ENCODE assay signal across 28 cellular contexts in the genomic region with DNA sequence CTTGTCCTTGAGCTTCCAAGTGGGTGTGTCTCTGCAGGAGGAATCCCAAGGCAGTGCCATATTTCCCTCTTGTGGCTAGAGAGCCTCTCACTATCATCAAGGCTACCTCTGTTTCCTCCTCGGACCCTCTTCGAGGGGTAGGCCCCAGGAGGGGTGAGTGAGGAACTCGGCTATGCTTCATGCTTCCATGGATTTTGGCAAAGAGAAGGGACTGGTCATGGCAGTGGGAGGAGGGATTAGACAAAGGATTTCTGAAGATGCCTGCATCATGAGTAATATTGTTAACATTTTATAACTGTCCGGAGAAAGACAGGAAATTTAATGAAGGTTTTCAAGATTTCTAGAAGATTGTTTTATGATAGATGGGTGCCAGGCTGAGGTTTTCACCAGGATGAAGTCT.
DNase-seq lines count a peak whose midpoint lies in the region; ATAC-seq and TF ChIP-seq lines count a peak whose summit lies in the region.
"Had no signal": no experiment of that assay in that cellular context is flagged by ENCODE, and none has a peak within 500 bp of the region (broad histone marks: within the 10 kb centered on the region; RNA-seq: fewer than 3 reads in every experiment).

No MANE protein-coding gene starts in this region.

- TF ChIP-seq RAD21 in SK-N-SH (IDR thresholded peaks at IDR 0.05; ENCODE audit: low read length) = no peak

- no peak overlapping the region for H3K27ac ChIP-seq in SK-N-SH (ENCODE audit: low read depth in 2 of 2, low read length in 1 of 2)
- no peak overlapping the region for H3K27ac ChIP-seq in aorta (ENCODE audit: low read depth in 1 of 2, low read length in 2 of 2)
- H3K27ac ChIP-seq: 22Rv1, cardiac muscle cell, spleen, tibial nerve had no signal

- H3K9me3 ChIP-seq in SK-N-SH = no peaks in the 10 kb centered on the region
- H3K9me3 ChIP-seq in adipocyte (ENCODE audit: control insufficient read depth, low read length) = no peaks in the 10 kb centered on the region
- H3K9me3 ChIP-seq in aorta (ENCODE audit: control insufficient read depth, low read length) = peaks cover 1% of the 10 kb centered on the region
- H3K9me3 ChIP-seq: spleen, tibial nerve had no signal

- H3K9me2 ChIP-seq in SK-N-SH = no peaks in the 10 kb centered on the region

- no peaks in the 10 kb centered on the region for H3F3A ChIP-seq in SK-N-SH (replicated peaks; ENCODE audit: insufficient read depth)

- ATAC-seq in SK-N-SH treated with all-trans-retinoic acid at 6 μM for 48 hours = no peak
- no peak for ATAC-seq in aorta (ENCODE audit: low FRiP score)
- ATAC-seq: activated naive CD8-positive, alpha-beta T cell treated with anti-CD3 and anti-CD28 coated beads, Interleukin-2, amount 50 U/mL, for 24 hours; GM23338; Panc1; stimulated activated naive CD8-positive, alpha-beta T cell treated with anti-CD3 and anti-CD28 coated beads, Interleukin-15, Interleukin-2, amounts not matched to agents 100 U/mL and 50 U/mL, for 24 hours had no signal

- WGBS in SK-N-SH (ENCODE audit: low lambda C conversion rate) = 19% methylated on average over 4 of the region's 4 CpGs
- WGBS in aorta, 2 donors = 52 to 59% methylated on average over 4 of the region's 4 CpGs

- H3K4me3 ChIP-seq in SK-N-SH (ENCODE audit: low read depth in 2 of 2, low read length in 1 of 2) = no peak overlapping the region
- H3K4me3 ChIP-seq in adipocyte (ENCODE audit: low read length) = no peak overlapping the region
- H3K4me3 ChIP-seq in aorta (ENCODE audit: low read length in 2 of 2) = no peak overlapping the region
- H3K4me3 ChIP-seq: cardiac muscle cell, GM23338, lung, spleen, tibial nerve had no signal

- CTCF ChIA-PET in SK-N-SH (lab: Yijun Ruan, JAX) = interaction anchor here (0.6 to 1.2 kb wide), 3 partner anchors 9 to 99 kb away, joined by 3 to 4 read pairs (median 3); no protein-coding TSS in a partner anchor

- H3K79me2 ChIP-seq in SK-N-SH (ENCODE audit: insufficient read depth) = no peaks in the 10 kb centered on the region

- no peak overlapping the region for H3K4me2 ChIP-seq in SK-N-SH
- H3K4me2 ChIP-seq: GM23338 had no signal

- H3K36me3 ChIP-seq in SK-N-SH (replicated peaks in 1 of 2; ENCODE audit: control insufficient read depth in 1 of 2, insufficient read depth in 2 of 2, low read length in 1 of 2) = no peaks in the 10 kb centered on the region
- no peaks in the 10 kb centered on the region for H3K36me3 ChIP-seq in adipocyte (ENCODE audit: control insufficient read depth, insufficient read depth, low read length, severe bottlenecking)
- no peaks in the 10 kb centered on the region for H3K36me3 ChIP-seq in aorta (ENCODE audit: control insufficient read depth in 1 of 2, insufficient read depth in 2 of 2, low read length in 1 of 2)
- H3K36me3 ChIP-seq: cardiac muscle cell, spleen, tibial nerve had no signal

- no peaks in the 10 kb centered on the region for H4K20me1 ChIP-seq in SK-N-SH (ENCODE audit: insufficient read depth)

- no peak for TF ChIP-seq EP300 in SK-N-SH (IDR thresholded peaks at IDR 0.05; ENCODE audit: borderline replicate concordance in 1 of 2, low read depth in 1 of 2, low read length in 1 of 2)

- no peak for TF ChIP-seq CTCF in SK-N-SH (IDR thresholded peaks at IDR 0.05)

- POLR2A ChIA-PET in SK-N-SH (lab: Yijun Ruan, JAX) = no interaction called here

- H3K27me3 ChIP-seq in SK-N-SH (ENCODE audit: insufficient read depth) (no peaks in the 10 kb centered on the region), adipocyte (replicated peaks; ENCODE audit: control insufficient read depth, insufficient read depth, low read length) (no peaks in the 10 kb centered on the region), aorta (ENCODE audit: control insufficient read depth in 1 of 2, insufficient read depth in 2 of 2, low read length in 1 of 2) (no peaks in the 10 kb centered on the region)
- H3K27me3 ChIP-seq: cardiac muscle cell, spleen, tibial nerve had no signal

- H3K4me1 ChIP-seq in SK-N-SH (ENCODE audit: control insufficient read depth in 1 of 2, insufficient read depth in 2 of 2, low read depth in 1 of 2, low read length in 1 of 2) = peaks cover 0 to 13% of the 10 kb centered on the region in 2 experiments; a peak in 2 of 4 replicates
- peaks cover 2% of the 10 kb centered on the region for H3K4me1 ChIP-seq in adipocyte (ENCODE audit: control insufficient read depth, insufficient read depth, low read length)
- H3K4me1 ChIP-seq in aorta (ENCODE audit: control insufficient read depth in 1 of 2, insufficient read depth in 2 of 2, low read length in 2 of 2) = no peaks in the 10 kb centered on the region
- H3K4me1 ChIP-seq: spleen, tibial nerve had no signal

- no peak overlapping the region for H2AFZ ChIP-seq in SK-N-SH (ENCODE audit: low read depth)
- H2AFZ ChIP-seq: GM23338 had no signal

- no peak overlapping the region for H3K9ac ChIP-seq in SK-N-SH
- no peak overlapping the region for H3K9ac ChIP-seq in adipocyte (ENCODE audit: low read length)

- intact Hi-C loops in aorta (cut with DNase I) = no loop called here

- DNase-seq in SK-N-SH = no peak
- DNase-seq in adipocyte (ENCODE audit: low read depth) = peak; percentile 66
- DNase-seq in glomerular visceral epithelial cell (ENCODE audit: extremely low spot score) = peak; percentile 70
- peak; percentile 55 for DNase-seq in stromal cell of bone marrow (ENCODE audit: low read depth)
- no peak for DNase-seq in aorta
- DNase-seq in HPDE6-E6E7 (ENCODE audit: extremely low spot score) = no peak
- no peak for DNase-seq in RKO (ENCODE audit: low spot score)
- DNase-seq: activated CD4-positive, alpha-beta memory T cell treated with anti-CD3 and anti-CD28 coated beads, Interleukin-2, amount 10 ng/mL, durations not matched to agents 7 days and 5 days; activated CD4-positive, CD25-positive, alpha-beta regulatory T cell; activated effector memory CD4-positive, alpha-beta T cell treated with Interleukin-2 at 50 U/mL for 16 hours; activated naive CD8-positive, alpha-beta T cell treated with anti-CD3 and anti-CD28 coated beads, Interleukin-2, amount 50 U/mL, for 24 hours; DMS79; foreskin melanocyte; IMR-90; NCI-H1417; NCI-H2107; NCI-H524; NK-92 treated with Interleukin-12 subunit alpha and Interleukin-12 subunit beta, amount 100 ng/mL, for 24 hours; spleen; stimulated activated CD4-positive, alpha-beta T cell treated with anti-CD3 and anti-CD28 coated beads, Interleukin-4, amount 100 ng/mL, for 24 hours; stimulated activated naive CD8-positive, alpha-beta T cell treated with anti-CD3 and anti-CD28 coated beads, Interleukin-15, Interleukin-2, amounts not matched to agents 100 U/mL and 50 U/mL, for 24 hours had no signal

TF ChIP-seq in SK-N-SH treated with all-trans-retinoic acid at 6 μM for 48 hours, 23 proteins besides CTCF, POLR2A, EP300 and RAD21:
- TF ChIP-seq ZFP3 (CRISPR knock-in tag; IDR thresholded peaks at IDR 0.05) (0 out of 2 replicates have a peak, but pooled peaks have one; percentile 23), ISL1 (CRISPR knock-in tag; IDR thresholded peaks at IDR 0.05) (peak; percentile 64; the same call in 1 of the 2 replicates), BACH2 (CRISPR knock-in tag; IDR thresholded peaks at IDR 0.05; ENCODE audit: borderline replicate concordance) (no peak)

TF ChIP-seq in SK-N-SH, 30 proteins besides CTCF, POLR2A, EP300 and RAD21 (continues in another document):
- TF ChIP-seq ELF1 (IDR thresholded peaks at IDR 0.05) (no peak), MXI1 (IDR thresholded peaks at IDR 0.05; ENCODE audit: low read depth, low read length) (no peak), EZH2phosphoT487 (IDR thresholded peaks at IDR 0.05; ENCODE audit: borderline replicate concordance, low read depth) (no peak), FOSL2 (IDR thresholded peaks at IDR 0.05; ENCODE audit: borderline replicate concordance, low read depth) (no peak), RXRA (IDR thresholded peaks at IDR 0.05; ENCODE audit: borderline replicate concordance, low read depth) (no peak), SIN3A (IDR thresholded peaks at IDR 0.05; ENCODE audit: borderline replicate concordance, low read depth, low read length) (no peak), NFIC (IDR thresholded peaks at IDR 0.05; ENCODE audit: borderline replicate concordance) (no peak), GATA2 (CRISPR knock-in tag; IDR thresholded peaks at IDR 0.05) (no peak), IRF3 (IDR thresholded peaks at IDR 0.05; ENCODE audit: low read depth, low read length) (no peak)
- TF ChIP-seq, protein P1, sequence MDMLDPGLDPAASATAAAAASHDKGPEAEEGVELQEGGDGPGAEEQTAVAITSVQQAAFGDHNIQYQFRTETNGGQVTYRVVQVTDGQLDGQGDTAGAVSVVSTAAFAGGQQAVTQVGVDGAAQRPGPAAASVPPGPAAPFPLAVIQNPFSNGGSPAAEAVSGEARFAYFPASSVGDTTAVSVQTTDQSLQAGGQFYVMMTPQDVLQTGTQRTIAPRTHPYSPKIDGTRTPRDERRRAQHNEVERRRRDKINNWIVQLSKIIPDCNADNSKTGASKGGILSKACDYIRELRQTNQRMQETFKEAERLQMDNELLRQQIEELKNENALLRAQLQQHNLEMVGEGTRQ (IDR thresholded peaks at IDR 0.05; ENCODE audit: borderline replicate concordance, low read depth, low read length) = no peak

Comparison
In these comparisons a context has a peak if more than half of its experiments do, and no peak if none do; other contexts are left out.
1. DNase-seq: peak in adipocyte (single experiment), glomerular visceral epithelial cell (single experiment) and stromal cell of bone marrow (single experiment); none in SK-N-SH (single experiment), aorta (0 of 2), HPDE6-E6E7 (single experiment) and RKO (single experiment).